ENCODE assay signal across 1 cellular context in the genomic region with DNA sequence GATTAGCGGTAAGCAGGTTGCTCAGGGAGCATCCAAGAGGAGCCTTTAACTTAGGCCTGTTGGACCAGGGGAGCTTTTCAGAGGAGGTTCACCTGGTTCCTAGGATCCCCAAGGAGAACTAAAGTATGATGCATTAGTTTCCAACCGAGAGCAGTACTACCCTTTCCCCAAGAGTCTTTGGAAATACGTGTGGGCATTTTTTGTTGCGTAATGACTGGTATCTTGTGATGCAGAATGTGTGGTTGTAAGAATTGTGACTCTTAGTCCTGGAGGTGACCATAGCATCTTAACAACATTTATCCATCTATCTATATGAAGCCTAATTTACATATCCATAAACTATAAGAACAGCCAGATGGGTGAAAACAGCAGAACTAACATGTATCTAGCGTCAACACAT.
TF ChIP-seq lines count a peak whose summit lies in the region.

No MANE protein-coding gene starts in this region.

TF ChIP-seq in K562, 482 proteins besides CTCF, POLR2A, EP300 and RAD21 (continued from another document):
- TF ChIP-seq, protein P1, sequence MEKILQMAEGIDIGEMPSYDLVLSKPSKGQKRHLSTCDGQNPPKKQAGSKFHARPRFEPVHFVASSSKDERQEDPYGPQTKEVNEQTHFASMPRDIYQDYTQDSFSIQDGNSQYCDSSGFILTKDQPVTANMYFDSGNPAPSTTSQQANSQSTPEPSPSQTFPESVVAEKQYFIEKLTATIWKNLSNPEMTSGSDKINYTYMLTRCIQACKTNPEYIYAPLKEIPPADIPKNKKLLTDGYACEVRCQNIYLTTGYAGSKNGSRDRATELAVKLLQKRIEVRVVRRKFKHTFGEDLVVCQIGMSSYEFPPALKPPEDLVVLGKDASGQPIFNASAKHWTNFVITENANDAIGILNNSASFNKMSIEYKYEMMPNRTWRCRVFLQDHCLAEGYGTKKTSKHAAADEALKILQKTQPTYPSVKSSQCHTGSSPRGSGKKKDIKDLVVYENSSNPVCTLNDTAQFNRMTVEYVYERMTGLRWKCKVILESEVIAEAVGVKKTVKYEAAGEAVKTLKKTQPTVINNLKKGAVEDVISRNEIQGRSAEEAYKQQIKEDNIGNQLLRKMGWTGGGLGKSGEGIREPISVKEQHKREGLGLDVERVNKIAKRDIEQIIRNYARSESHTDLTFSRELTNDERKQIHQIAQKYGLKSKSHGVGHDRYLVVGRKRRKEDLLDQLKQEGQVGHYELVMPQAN (IDR thresholded peaks at IDR 0.05; ENCODE audit: borderline replicate concordance) = no peak
- TF ChIP-seq CEBPB (tag; IDR thresholded peaks at IDR 0.05) = peak; percentile 28; the same call in 1 of the 2 replicates
